Comparison of ENCODE assay signal across 8 cellular contexts in the genomic region with DNA sequence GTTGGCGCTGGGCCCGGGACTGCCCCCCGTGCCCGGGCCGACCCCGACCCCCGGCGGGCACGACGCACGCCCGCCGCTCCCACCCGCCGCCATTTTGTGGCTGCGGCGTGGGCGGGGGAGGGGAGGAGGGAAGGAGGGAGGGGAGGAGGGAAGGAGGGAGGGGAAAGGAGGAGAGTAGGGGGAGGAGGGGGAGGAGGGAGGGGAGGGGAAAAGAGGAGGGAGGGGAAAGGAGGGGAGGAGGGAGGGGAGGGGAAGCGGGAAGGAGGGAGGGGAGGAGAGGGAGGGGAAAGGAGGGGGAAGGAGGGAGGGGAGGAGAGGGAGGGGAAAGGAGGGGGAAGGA. TPM values are rescaled to one million over a fixed set of nuclear protein-coding genes. Genes with fewer than 3 reads are reported as not detected.
A peak's percentile ranks its signal among the peaks of the same experiment; 100 is the strongest.
DNase-seq lines count a peak whose midpoint lies in the region; ATAC-seq, FAIRE-seq and TF ChIP-seq lines count a peak whose summit lies in the region.

A gene (minus strand): TSS at position 104 of the 340 bp plus-strand sequence. CDS start 11 bp downstream, at position 93.

- no peak within 1 kb of the TSS for H3K27ac Mint-ChIP-seq in activated naive CD4-positive, alpha-beta T cell treated with anti-CD3 and anti-CD28 coated beads, Interleukin-2, amount 50 U/mL, for 72 hours

- TF ChIP-seq CTCF in A549 (IDR thresholded peaks at IDR 0.05) (no peak), osteoblast (IDR thresholded peaks at IDR 0.05; ENCODE audit: extremely low read depth, low read depth, low read length) (no peak)

- TF ChIP-seq POLR2A in A549 (IDR thresholded peaks at IDR 0.05; ENCODE audit: low read length) (no peak; the same call in 1 of the 2 replicates), GM19193 (IDR thresholded peaks at IDR 0.05; ENCODE audit: extremely low read depth, insufficient read depth, insufficient read length) (peak; percentile 47)

- CTCF ChIA-PET in A549 (lab: Yijun Ruan, JAX), result no interaction called here

- no peaks in the 10 kb centered on the region for H3K27me3 ChIP-seq in osteoblast (ENCODE audit: insufficient read depth, low read length)

- TF ChIP-seq RAD21 in A549 (conservative IDR thresholded peaks at IDR 0.05 in 1 of 2, IDR thresholded peaks at IDR 0.05 in 1 of 2), result no peak

- peak within 1 kb of the TSS; percentile 79 for H3K4me2 ChIP-seq in A549
- peak within 1 kb of the TSS; percentile 84 for H3K4me2 ChIP-seq in osteoblast (ENCODE audit: insufficient read depth, low read length)

- DNase-seq in A549 (ENCODE audit: low read depth in 1 of 2, low spot score in 1 of 2) (peak in 1 of 2 experiments; percentile 85), OCI-M1 (lab: John Stamatoyannopoulos, UW) (peak; percentile 43), glomerular visceral epithelial cell (ENCODE audit: extremely low spot score) (peak; percentile 80), osteoblast (ENCODE audit: insufficient read length, low spot score, missing footprints) (no peak), ureter (ENCODE audit: low spot score) (peak; percentile 79)
- peak in 1 of 2 donors; percentile 51 for DNase-seq in activated naive CD4-positive, alpha-beta T cell treated with anti-CD3 and anti-CD28 coated beads, Interleukin-2, amount 50 U/mL, for 72 hours (ENCODE audit: low spot score in 2 of 2)

- H3K27ac ChIP-seq in A549, result peak within 1 kb of the TSS; percentile 88 to 100
- no peak within 1 kb of the TSS for H3K27ac ChIP-seq in osteoblast (ENCODE audit: low read depth, low read length)

- POLR2A ChIA-PET in A549 (lab: Yijun Ruan, JAX), result no interaction called here

- no peak for FAIRE-seq in A549 (lab: Jason Lieb, UNC)

- H3K79me2 ChIP-seq in osteoblast (ENCODE audit: insufficient read depth, low read length), result peaks cover 46% of the 10 kb centered on the region

- H3K4me3 ChIP-seq in A549 (peak within 1 kb of the TSS; percentile 94), osteoblast (ENCODE audit: insufficient read depth, low read length) (peak within 1 kb of the TSS; percentile 73)

- peak within 1 kb of the TSS; percentile 84 for H2AFZ ChIP-seq in osteoblast (ENCODE audit: low read length)

- peak in 1 of 2 experiments; percentile 58; a peak in 1 of 6 replicates for ATAC-seq in A549
- ATAC-seq in activated naive CD4-positive, alpha-beta T cell treated with anti-CD3 and anti-CD28 coated beads, Interleukin-2, amount 50 U/mL, for 72 hours, result peak in 1 of 2 donors; percentile 23
- ATAC-seq in HG03439 (IDR thresholded peaks at IDR 0.05; ENCODE audit: unreplicated experiment), result no peak

- H3K9me3 ChIP-seq in A549, result no peaks in the 10 kb centered on the region
- H3K9me3 ChIP-seq in osteoblast (ENCODE audit: low read depth, low read length), result no peaks in the 10 kb centered on the region

- TF ChIP-seq EP300 in A549 (IDR thresholded peaks at IDR 0.05), result no peak

- H3K36me3 ChIP-seq in osteoblast (ENCODE audit: insufficient read depth, low read length), result no peaks in the 10 kb centered on the region

- WGBS in A549 (ENCODE audit: missing lambda C conversion rate), result no CpG with 5 or more reads among the region's 19 CpGs

- H3K9me3 Mint-ChIP-seq in activated naive CD4-positive, alpha-beta T cell treated with anti-CD3 and anti-CD28 coated beads, Interleukin-2, amount 50 U/mL, for 72 hours, result no peaks in the 10 kb centered on the region

- H3K4me1 ChIP-seq in A549, result peaks cover 13% of the 10 kb centered on the region
- H3K4me1 ChIP-seq in osteoblast (ENCODE audit: insufficient read depth, low read length), result peaks cover 4% of the 10 kb centered on the region

- H4K20me1 ChIP-seq in osteoblast (ENCODE audit: insufficient read depth, low read length), result peaks cover 14% of the 10 kb centered on the region

- peaks cover 0 to 16% of the 10 kb centered on the region in 2 donors for H3K36me3 Mint-ChIP-seq in activated naive CD4-positive, alpha-beta T cell treated with anti-CD3 and anti-CD28 coated beads, Interleukin-2, amount 50 U/mL, for 72 hours

TF ChIP-seq in A549, 52 proteins besides CTCF, POLR2A, EP300 and RAD21:
- TF ChIP-seq MAFK (IDR thresholded peaks at IDR 0.05; ENCODE audit: partially characterized antibody) (no peak), HOXB13 (CRISPR knock-in tag; IDR thresholded peaks at IDR 0.05; ENCODE audit: low read depth) (no peak), ZSCAN20 (CRISPR knock-in tag; IDR thresholded peaks at IDR 0.05) (no peak), RARB (CRISPR knock-in tag; IDR thresholded peaks at IDR 0.05) (no peak), BHLHE40 (IDR thresholded peaks at IDR 0.05; ENCODE audit: low read depth, low read length) (no peak), RFX5 (IDR thresholded peaks at IDR 0.05) (no peak), NPAS2 (CRISPR knock-in tag; IDR thresholded peaks at IDR 0.05; ENCODE audit: borderline replicate concordance) (no peak), NFE2L2 (conservative IDR thresholded peaks at IDR 0.05; ENCODE audit: low read length) (no peak)

RNA-seq across cellular contexts. Expression of the gene that starts here (rescaled TPM):
- 16.3 and 19.0 TPM in 2 replicates for polyA plus RNA-seq in A549 (2011; rRNA removed)
- polyA plus RNA-seq in A549 (2012; cell fraction: cytosol; rRNA removed), result 39.6 and 61.5 TPM in 2 replicates
- 66.3 and 81.5 TPM in 2 replicates for polyA plus RNA-seq in A549 (2012; cell fraction: nucleus; rRNA removed)
- 26.7 to 32.7 TPM (median 29.6 TPM) in 3 replicates for polyA plus RNA-seq in A549 (2017; fragmentation: RNase III; extraction: RNeasy Plus Mini Kit Qiagen cat#74134 plus additional on column Dnase treatment)
- polyA minus RNA-seq in A549 (2011; rRNA and poly(A)+ RNA removed), result 15.0 and 36.0 TPM in 2 replicates
- 10 to 100 TPM; 24.6 to 60.8 TPM for total RNA-seq in activated naive CD4-positive, alpha-beta T cell treated with anti-CD3 and anti-CD28 coated beads, Interleukin-2, amount 50 U/mL, for 72 hours
- total RNA-seq in osteoblast, result 57.5 and 57.8 TPM in 2 replicates
- 102 TPM for total RNA-seq in ureter
